10 cellular contexts compared by ENCODE assay signal in the genomic region with DNA sequence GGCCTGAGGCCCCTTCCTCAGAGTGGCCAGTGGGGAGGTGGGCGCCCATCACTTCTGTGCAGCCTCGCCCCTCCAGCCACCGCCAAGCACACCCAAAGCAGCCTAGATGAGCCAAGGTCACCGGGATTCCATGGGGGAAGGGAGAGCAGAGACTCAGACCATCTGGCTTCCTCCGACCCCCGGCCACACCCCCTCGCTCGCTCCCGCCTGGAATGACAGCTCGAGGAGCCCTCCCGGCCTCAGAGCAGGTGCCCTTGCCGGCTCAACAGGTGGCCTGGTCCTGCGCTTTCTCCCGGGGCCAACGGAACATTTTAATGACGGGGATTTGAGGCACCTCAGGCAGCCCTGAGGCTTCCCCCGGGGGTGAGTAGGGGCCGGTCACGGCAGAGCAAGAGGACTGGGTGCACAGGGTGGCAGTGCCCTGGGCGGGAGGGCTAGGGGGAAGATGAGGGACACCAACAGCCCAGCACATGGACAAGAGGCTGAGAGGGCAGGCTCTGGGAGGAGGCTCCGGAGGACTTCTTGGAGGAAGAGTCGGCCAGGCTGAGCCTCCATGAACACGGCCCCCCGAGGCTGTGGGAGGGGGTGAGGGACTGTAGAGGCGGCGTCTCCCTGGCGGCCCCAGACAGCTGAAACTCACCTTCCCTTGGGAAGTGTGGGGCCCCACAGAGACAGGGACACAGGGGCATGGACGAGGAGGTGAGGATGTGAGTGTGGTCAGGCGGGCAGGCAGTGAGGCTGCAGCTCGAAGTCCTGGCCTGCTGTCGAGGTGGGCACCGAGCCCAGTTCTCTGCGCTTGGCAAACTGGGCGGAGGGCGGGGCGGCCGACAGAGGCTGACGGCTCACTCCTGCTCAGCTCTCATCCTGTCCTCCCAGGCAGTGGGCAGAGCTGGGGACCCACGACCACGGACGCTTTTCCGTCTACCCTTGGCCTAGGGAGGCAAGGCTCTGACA. TPM values are rescaled to one million over a fixed set of nuclear protein-coding genes. Genes with fewer than 3 reads are reported as not detected.
DNase-seq lines count a peak whose midpoint lies in the region; TF ChIP-seq lines count a peak whose summit lies in the region.
"Had no signal": no experiment of that assay in that cellular context is flagged by ENCODE, and none has a peak within 500 bp of the region (broad histone marks: within the 10 kb centered on the region; RNA-seq: fewer than 3 reads in every experiment).

No MANE protein-coding gene starts in this region.

- POLR2A ChIA-PET in Caco-2 (lab: Charles Lee) = no interaction called here

- DNase-seq in GM03348 (ENCODE audit: low spot score) (peak; percentile 45), NCI-H2227 (lab: John Stamatoyannopoulos, UW; ENCODE audit: unreplicated experiment) (peak; percentile 41), fibroblast of gingiva (ENCODE audit: low read depth) (peak; percentile 27), stomach (peak; percentile 87), Caco-2 (no peak), GM20000 (ENCODE audit: low spot score) (no peak), NCI-H1930 (lab: John Stamatoyannopoulos, UW) (no peak)
- DNase-seq: stimulated activated CD4-positive, alpha-beta T cell treated with anti-CD3 and anti-CD28 coated beads, Interleukin-15, amount 100 ng/mL, for 24 hours; stimulated activated naive CD8-positive, alpha-beta T cell treated with anti-CD3 and anti-CD28 coated beads, Interleukin-15, Interleukin-2, amounts not matched to agents 100 U/mL and 50 U/mL, for 24 hours had no signal

- WGBS in stomach, 5 donors = 25 to 41% (median 27%) methylated on average over 27 to 42 of the region's 42 CpGs

- H3K27me3 Mint-ChIP-seq in Caco-2 (ENCODE audit: insufficient read depth, unreplicated experiment) = peaks cover 6% of the 10 kb centered on the region

- no peaks in the 10 kb centered on the region for H3K4me1 Mint-ChIP-seq in Caco-2 (ENCODE audit: low read depth, unreplicated experiment)

- H3K4me3 ChIP-seq in stomach = no peak overlapping the region
- no peak overlapping the region for H3K4me3 ChIP-seq in Caco-2 (ENCODE audit: low read depth, low read length)

- H3K4me1 ChIP-seq in stomach (peaks cover 0 to 14% (median 11%) of the 10 kb centered on the region in 4 donors), Caco-2 (peaks cover under 1% of the 10 kb centered on the region; the same call in 1 of the 2 replicates)

- BruUV-seq in Caco-2 (replicated peaks; lab: Mats Ljungman, UMichigan) = no TSS peak

- no peak for TF ChIP-seq EP300 in stomach (IDR thresholded peaks at IDR 0.05)

- H3K27me3 ChIP-seq in stomach = peaks cover 0 to 96% (median 51%) of the 10 kb centered on the region in 3 donors
- no peaks in the 10 kb centered on the region; the same call in 1 of the 2 replicates for H3K27me3 ChIP-seq in Caco-2 (replicated peaks; ENCODE audit: control insufficient read depth, insufficient read depth, low read length)

- H3K36me3 Mint-ChIP-seq in Caco-2 (ENCODE audit: insufficient read depth, unreplicated experiment) = no peaks in the 10 kb centered on the region
- H3K36me3 Mint-ChIP-seq: brain had no signal

- no peak overlapping the region for H3K27ac ChIP-seq in stomach

- TF ChIP-seq CTCF in stomach (IDR thresholded peaks at IDR 0.05) (no peak), Caco-2 (IDR thresholded peaks at IDR 0.05; ENCODE audit: insufficient read depth in 1 of 2, low read depth in 1 of 2, low read length in 1 of 2, severe bottlenecking in 1 of 2, unreplicated experiment in 1 of 2) (no peak), GM20000 (IDR thresholded peaks at IDR 0.05; ENCODE audit: extremely low read depth, missing control alignments) (no peak)

- H3K36me3 ChIP-seq in stomach (no peaks in the 10 kb centered on the region), Caco-2 (ENCODE audit: control insufficient read depth, insufficient read depth, low read length) (no peaks in the 10 kb centered on the region)

- no peak overlapping the region for H3K27ac Mint-ChIP-seq in Caco-2 (ENCODE audit: unreplicated experiment)
- H3K27ac Mint-ChIP-seq: brain had no signal

- no peak for TF ChIP-seq POLR2A in stomach (IDR thresholded peaks at IDR 0.05)

- intact Hi-C loops in stomach (cut with DNase I; ENCODE audit: low total_unique reads) = no loop called here
- intact Hi-C loops in Caco-2 (cut with micrococcal nuclease; ENCODE audit: unreplicated experiment) = no loop called here

- no peaks in the 10 kb centered on the region for H3K9me3 ChIP-seq in stomach
- H3K9me3 ChIP-seq in Caco-2 = no peaks in the 10 kb centered on the region

- H3K9me3 Mint-ChIP-seq in Caco-2 (ENCODE audit: unreplicated experiment) = no peaks in the 10 kb centered on the region
- H3K9me3 Mint-ChIP-seq: brain had no signal

- CTCF ChIA-PET in Caco-2 (lab: Charles Lee) = no interaction called here

- no peak overlapping the region for H3K4me3 Mint-ChIP-seq in Caco-2 (ENCODE audit: unreplicated experiment)
- H3K4me3 Mint-ChIP-seq: brain had no signal

RNA-seq across cellular contexts. Expression of gene C1QTNF8, which starts 12.5 kb away (rescaled TPM):
- total RNA-seq in stomach (not detected), Caco-2 (2022) (not detected in 2 replicates)
- not detected for polyA plus RNA-seq in stomach

RNA-seq across cellular contexts. Expression of gene SSTR5, which starts 36.0 kb away (rescaled TPM):
- total RNA-seq in stomach = not detected
- under 1 TPM in 1 of 3 donors, not detected in 2; 0.13 TPM for polyA plus RNA-seq in stomach
- total RNA-seq in Caco-2 (2022) = 0.23 and 0.30 TPM in 2 replicates

RNA-seq across cellular contexts. Expression of gene CACNA1H, which starts 44.3 kb away (rescaled TPM):
- total RNA-seq in stomach = 10 to 100 TPM; 15.8 to 49.6 (median 33.3) TPM
- 10 to 100 TPM in 1 of 3 donors, 1 to 10 TPM in 2; 1.5 to 14.5 (median 4.2) TPM for polyA plus RNA-seq in stomach
- 5.1 and 6.5 TPM in 2 replicates for total RNA-seq in Caco-2 (2022)

Comparison
In these comparisons a context has a peak if more than half of its experiments do, and no peak if none do; other contexts are left out.
1. DNase-seq: peak in GM03348 (single experiment), NCI-H2227 (single experiment), fibroblast of gingiva (single experiment) and stomach (single experiment); none in Caco-2 (0 of 2), GM20000 (single experiment) and NCI-H1930 (0 of 2).